ENCODE assay signal across 8 cellular contexts in the genomic region with DNA sequence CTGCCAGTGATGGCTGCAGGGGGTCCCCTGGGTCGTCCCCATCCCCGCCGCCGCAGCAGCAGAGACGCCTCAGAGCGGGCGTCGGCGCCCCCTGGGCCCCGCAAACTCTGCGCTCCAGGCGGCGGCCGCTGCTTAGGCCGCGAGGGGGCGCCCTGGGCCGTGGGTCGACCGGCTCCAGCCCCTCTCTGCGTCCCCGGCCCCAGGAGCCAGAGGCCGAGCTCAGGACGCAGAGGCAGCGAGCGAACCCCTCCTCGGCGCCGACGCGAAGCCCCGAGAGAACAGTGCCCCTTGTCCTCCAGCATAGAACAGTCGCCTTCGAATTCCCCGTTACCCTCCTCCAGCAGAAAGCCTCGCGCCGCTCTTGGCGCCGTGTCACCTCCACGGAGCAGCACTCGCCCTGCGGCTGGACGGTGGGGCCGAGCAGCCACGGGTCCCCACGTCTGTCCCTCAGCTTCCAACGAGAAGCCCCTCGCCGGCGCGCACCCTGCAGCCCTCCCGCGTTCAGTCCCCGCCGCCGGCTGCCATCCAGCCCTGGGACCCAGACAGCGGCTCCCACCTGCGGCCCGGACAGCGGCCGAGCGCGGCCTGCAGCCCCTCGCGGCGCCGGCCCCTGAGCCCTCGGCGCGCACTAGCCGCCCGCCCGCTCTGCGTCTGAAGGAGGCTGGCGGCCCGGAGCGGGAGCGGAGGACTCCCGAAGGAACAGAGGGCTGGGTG.
DNase-seq lines count a peak whose midpoint lies in the region; ATAC-seq, FAIRE-seq and TF ChIP-seq lines count a peak whose summit lies in the region.

No MANE protein-coding gene starts in this region.

- H3K27me3 Mint-ChIP-seq in stimulated activated naive CD8-positive, alpha-beta T cell treated with anti-CD3 and anti-CD28 coated beads, Interleukin-15, Interleukin-2, amounts not matched to agents 100 ng/mL and 50 ng/mL, for 24 hours = peaks cover 72% of the 10 kb centered on the region

- ATAC-seq in GM18517 (IDR thresholded peaks at IDR 0.05; ENCODE audit: unreplicated experiment) (peak; percentile 66), HG02973 (IDR thresholded peaks at IDR 0.05; ENCODE audit: unreplicated experiment) (peak; percentile 83)

- no peaks in the 10 kb centered on the region for H3K36me3 Mint-ChIP-seq in stimulated activated naive CD8-positive, alpha-beta T cell treated with anti-CD3 and anti-CD28 coated beads, Interleukin-15, Interleukin-2, amounts not matched to agents 100 ng/mL and 50 ng/mL, for 24 hours (ENCODE audit: low read depth)

- H3K27ac ChIP-seq in endothelial cell of umbilical vein (ENCODE audit: insufficient read depth, low read depth, low read length) = peak overlapping the region; percentile 96

- H3K79me2 ChIP-seq in endothelial cell of umbilical vein (ENCODE audit: control insufficient read depth, insufficient read depth, low read length) = peaks cover 74% of the 10 kb centered on the region

- intact Hi-C loops in endothelial cell of umbilical vein (cut with micrococcal nuclease) = loop anchor here (1.0 to 10.0 kb wide), 14 partner anchors 36 to 1221 kb away; no protein-coding TSS in a partner anchor

- peak overlapping the region; percentile 74 for H3K4me2 ChIP-seq in endothelial cell of umbilical vein (ENCODE audit: insufficient read depth, low read length)

- peak overlapping the region; percentile 82 for H3K4me3 ChIP-seq in AG09309 (ENCODE audit: control insufficient read depth, low read depth, low read length)
- peak overlapping the region; percentile 59 to 69 (median 59) for H3K4me3 ChIP-seq in endothelial cell of umbilical vein (replicated peaks in 1 of 3; ENCODE audit: insufficient read depth in 1 of 3, low read depth in 1 of 3, low read length in 3 of 3)

- H3K27ac Mint-ChIP-seq in stimulated activated naive CD8-positive, alpha-beta T cell treated with anti-CD3 and anti-CD28 coated beads, Interleukin-15, Interleukin-2, amounts not matched to agents 100 ng/mL and 50 ng/mL, for 24 hours = no peak overlapping the region

- POLR2A ChIA-PET in endothelial cell of umbilical vein (lab: Charles Lee) = interaction anchor here (0.7 to 2.7 kb wide), 6 partner anchors 40 to 855 kb away, joined by 3 to 7 read pairs (median 4); no protein-coding TSS in a partner anchor

- peak overlapping the region; percentile 84 for H2AFZ ChIP-seq in endothelial cell of umbilical vein (ENCODE audit: low read depth, low read length)

- peak overlapping the region; percentile 83 for H3K4me3 Mint-ChIP-seq in stimulated activated naive CD8-positive, alpha-beta T cell treated with anti-CD3 and anti-CD28 coated beads, Interleukin-15, Interleukin-2, amounts not matched to agents 100 ng/mL and 50 ng/mL, for 24 hours

- dilution Hi-C loops in endothelial cell of umbilical vein (cut with MboI; ENCODE audit: extremely low pct_ligation_motif_present, low sequenced_read_pairs) = no loop called here

- H3K9me3 Mint-ChIP-seq in stimulated activated naive CD8-positive, alpha-beta T cell treated with anti-CD3 and anti-CD28 coated beads, Interleukin-15, Interleukin-2, amounts not matched to agents 100 ng/mL and 50 ng/mL, for 24 hours = no peaks in the 10 kb centered on the region

- CTCF ChIA-PET in endothelial cell of umbilical vein (lab: Charles Lee) = interaction anchor here (0.6 to 4.8 kb wide), 43 partner anchors 9 to 962 kb away, joined by 3 to 101 read pairs (median 4); partner anchors contain the start of gene PRICKLE1

- H3K36me3 ChIP-seq in endothelial cell of umbilical vein (ENCODE audit: control insufficient read depth in 2 of 2, extremely low read depth in 1 of 2, insufficient read depth in 2 of 2, low read length in 2 of 2) = no peaks in the 10 kb centered on the region

- peak; percentile 57 for TF ChIP-seq CTCF in AG09309 (IDR thresholded peaks at IDR 0.05; ENCODE audit: control insufficient read depth, insufficient read depth, low read depth, low read length, missing control alignments)
- peak; percentile 91 to 93 for TF ChIP-seq CTCF in endothelial cell of umbilical vein (IDR thresholded peaks at IDR 0.05; ENCODE audit: extremely low read depth in 1 of 2, insufficient read depth in 1 of 2, low read depth in 1 of 2, low read length in 2 of 2)

- BruUV-seq in endothelial cell of umbilical vein (replicated peaks; lab: Mats Ljungman, UMichigan) = no TSS peak

- H3K9ac ChIP-seq in endothelial cell of umbilical vein (replicated peaks; ENCODE audit: extremely low read depth, insufficient read depth, low read length) = peak overlapping the region; percentile 97

- peak; percentile 56 for TF ChIP-seq POLR2A in endothelial cell of umbilical vein (IDR thresholded peaks at IDR 0.05; ENCODE audit: low read depth, low read length)

- no peaks in the 10 kb centered on the region for H3K9me1 ChIP-seq in endothelial cell of umbilical vein (replicated peaks; ENCODE audit: control insufficient read depth, extremely low read depth, insufficient read depth, low read length)

- DNase-seq in AG09309 (ENCODE audit: low read depth) (no peak), NCI-H526 treated with DMSO at 0.1 percent for 48 hours (lab: John Stamatoyannopoulos, UW) (peak; percentile 22), endothelial cell of umbilical vein (ENCODE audit: low read depth, low spot score) (peak; percentile 78), midbrain (lab: John Stamatoyannopoulos, UW) (peak; percentile 60)
- DNase-seq in activated CD8-positive, alpha-beta memory T cell treated with anti-CD3 and anti-CD28 coated beads for 24 hours = peak; percentile 83

- H3K27me3 ChIP-seq in endothelial cell of umbilical vein (ENCODE audit: control insufficient read depth in 2 of 2, insufficient read depth in 2 of 2, low read length in 2 of 2) = no peaks in the 10 kb centered on the region

- FAIRE-seq in endothelial cell of umbilical vein (lab: Jason Lieb, UNC) = no peak

- no peaks in the 10 kb centered on the region for H3K9me3 ChIP-seq in endothelial cell of umbilical vein (replicated peaks; ENCODE audit: control insufficient read depth, insufficient read depth, low read length)

- peaks cover 12% of the 10 kb centered on the region for H3K4me1 Mint-ChIP-seq in stimulated activated naive CD8-positive, alpha-beta T cell treated with anti-CD3 and anti-CD28 coated beads, Interleukin-15, Interleukin-2, amounts not matched to agents 100 ng/mL and 50 ng/mL, for 24 hours (ENCODE audit: low read depth)

- H4K20me1 ChIP-seq in endothelial cell of umbilical vein (replicated peaks; ENCODE audit: control insufficient read depth, extremely low read depth, insufficient read depth, low read length) = no peaks in the 10 kb centered on the region

- peaks cover 54% of the 10 kb centered on the region for H3K4me1 ChIP-seq in endothelial cell of umbilical vein (ENCODE audit: control insufficient read depth, extremely low read depth, insufficient read depth, low read length)

TF ChIP-seq in endothelial cell of umbilical vein, 7 proteins besides CTCF, POLR2A, EP300 and RAD21:
- TF ChIP-seq MYC (IDR thresholded peaks at IDR 0.05; ENCODE audit: low read depth, low read length) = no peak
- TF ChIP-seq POLR2AphosphoS5 (IDR thresholded peaks at IDR 0.05; ENCODE audit: insufficient read depth, low read depth, low read length) = peak; percentile 47
